In the genomic region with DNA sequence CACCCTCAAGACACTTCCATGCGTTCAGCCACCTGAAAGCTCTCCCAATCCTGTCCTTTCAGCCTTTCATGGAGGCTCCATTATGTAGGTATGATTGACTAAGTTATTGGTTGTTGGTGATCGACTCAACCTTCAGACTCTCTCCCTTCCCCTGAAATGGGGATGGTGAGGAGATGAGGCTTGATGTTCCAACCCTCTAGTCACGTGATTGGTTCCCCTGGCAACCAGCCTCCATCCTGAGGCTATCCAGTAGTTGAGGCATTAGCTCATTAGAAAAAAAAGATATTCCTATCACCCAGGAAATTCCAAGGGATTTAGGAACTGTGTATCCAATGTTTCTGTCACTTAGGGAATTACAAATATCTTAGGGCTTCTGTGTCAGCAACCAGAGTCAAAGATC, we compare ENCODE assay signal across 7 cellular contexts.
"Had no signal": no experiment of that assay in that cellular context is flagged by ENCODE, and none has a peak within 500 bp of the region (broad histone marks: within the 10 kb centered on the region; RNA-seq: fewer than 3 reads in every experiment).

No MANE protein-coding gene starts in this region.

- H3K27ac ChIP-seq: HL-60, KMS-11 had no signal

- H3K27ac Mint-ChIP-seq: IgD-negative memory B cell had no signal

- DNase-seq: IMR-90, KBM-7, KG1 had no signal

- FAIRE-seq: HTR-8/SVneo had no signal

- H3K4me2 ChIP-seq: KMS-11 had no signal

- H3K27me3 Mint-ChIP-seq: IgD-negative memory B cell had no signal

- H3K36me3 Mint-ChIP-seq: IgD-negative memory B cell had no signal

- H3K4me3 Mint-ChIP-seq: IgD-negative memory B cell had no signal

- H3K9ac ChIP-seq: KMS-11 had no signal

- H3K4me1 Mint-ChIP-seq: IgD-negative memory B cell had no signal
